9 cellular contexts compared by ENCODE assay signal in the genomic region with DNA sequence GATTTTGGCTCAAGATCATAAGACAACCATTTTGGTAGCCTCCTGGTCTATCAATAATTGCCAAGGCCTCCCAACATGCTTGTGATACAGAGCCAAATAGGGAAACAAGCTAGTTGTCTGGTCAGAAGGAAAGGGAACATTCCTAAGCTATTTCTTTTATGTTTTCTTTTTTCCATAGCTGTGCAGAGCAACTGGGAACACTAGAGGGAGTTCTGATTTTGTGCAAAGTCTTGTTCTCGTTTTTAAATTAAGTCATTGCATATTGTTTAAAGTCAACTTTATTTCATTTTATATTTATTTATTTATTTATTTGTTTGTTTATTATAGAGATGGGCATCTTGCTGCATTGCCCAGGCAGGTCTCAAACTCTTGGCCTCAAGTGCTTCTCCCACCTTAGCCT.
DNase-seq lines count a peak whose midpoint lies in the region; ATAC-seq, FAIRE-seq and TF ChIP-seq lines count a peak whose summit lies in the region.
"Had no signal": no experiment of that assay in that cellular context is flagged by ENCODE, and none has a peak within 500 bp of the region (broad histone marks: within the 10 kb centered on the region; RNA-seq: fewer than 3 reads in every experiment).

No MANE protein-coding gene starts in this region.

- SMC1A ChIA-PET in GM12878 (lab: Charles Lee; ENCODE audit: uncharacterized antibody, unreplicated experiment) = interaction anchor here (0.9 to 2.1 kb wide), 11 partner anchors 19 to 608 kb away, joined by 3 to 11 read pairs (median 4); no protein-coding TSS in a partner anchor

- POLR2A ChIA-PET in GM12878 (lab: Charles Lee) = no interaction called here

- H3K9ac ChIP-seq in HUES64 (ENCODE audit: low read depth, low read length) (no peak overlapping the region), GM12878 (ENCODE audit: control insufficient read depth, insufficient read depth, low read length) (no peak overlapping the region)

- in situ Hi-C loops in GM12878 (cut with MboI) = no loop called here

- BruUV-seq in GM12878 (replicated peaks; lab: Mats Ljungman, UMichigan) = no TSS peak

- H4K20me1 ChIP-seq in GM12878 (ENCODE audit: control insufficient read depth, insufficient read depth) = no peaks in the 10 kb centered on the region

- TF ChIP-seq CTCF in GM12878 (IDR thresholded peaks at IDR 0.05 in 2 of 3, conservative IDR thresholded peaks at IDR 0.05 in 1 of 3; ENCODE audit: control insufficient read depth in 2 of 3, extremely low read depth in 1 of 3, insufficient read depth in 1 of 3, low read depth in 3 of 3, low read length in 3 of 3) = peak in 2 of 3 experiments; percentile 29 to 37; a peak in 3 of 6 replicates

- FAIRE-seq in GM12878 (lab: Jason Lieb, UNC) = no peak
- FAIRE-seq: H54 had no signal

- H3K36me3 ChIP-seq in HUES64 (ENCODE audit: insufficient read depth, low read length) (no peaks in the 10 kb centered on the region), GM12878 (ENCODE audit: control insufficient read depth in 2 of 2, insufficient read depth in 2 of 2, low read length in 1 of 2) (no peaks in the 10 kb centered on the region)

- H3K4me1 ChIP-seq in HUES64 (ENCODE audit: insufficient read depth, low read length) = peaks cover 9% of the 10 kb centered on the region
- no peaks in the 10 kb centered on the region for H3K4me1 ChIP-seq in GM12878 (ENCODE audit: control insufficient read depth, insufficient read depth, low read length)

- ATAC-seq in GM12878 (no peak), left lobe of liver (peak; percentile 65), HG02870 (IDR thresholded peaks at IDR 0.05; ENCODE audit: unreplicated experiment) (no peak)

- no peak for TF ChIP-seq POLR2A in GM12878 (IDR thresholded peaks at IDR 0.05; ENCODE audit: low read depth, low read length)

- H3K79me2 ChIP-seq in GM12878 (ENCODE audit: control insufficient read depth, insufficient read depth, low read length) = no peaks in the 10 kb centered on the region

- H3K27me3 ChIP-seq in HUES64 (ENCODE audit: insufficient read depth, low read length) = no peaks in the 10 kb centered on the region
- H3K27me3 ChIP-seq in GM12878 (replicated peaks in 1 of 2; ENCODE audit: control insufficient read depth in 2 of 2, insufficient read depth in 2 of 2, low read length in 1 of 2) = no peaks in the 10 kb centered on the region

- no peak overlapping the region for H2AFZ ChIP-seq in GM12878 (ENCODE audit: control insufficient read depth, low read depth, low read length)

- H3K4me2 ChIP-seq in GM12878 (ENCODE audit: control insufficient read depth, insufficient read depth) = no peak overlapping the region

- H3K9me3 ChIP-seq in HUES64 (ENCODE audit: insufficient read depth, low read depth, low read length) = no peaks in the 10 kb centered on the region
- H3K9me3 ChIP-seq in GM12878 (replicated peaks; ENCODE audit: control insufficient read depth, insufficient read depth, low read length) = no peaks in the 10 kb centered on the region

- H3K4me3 ChIP-seq in HUES64 (ENCODE audit: low read length) (no peak overlapping the region), GM12878 (no peak overlapping the region)

- TF ChIP-seq EP300 in GM12878 (IDR thresholded peaks at IDR 0.05; ENCODE audit: borderline replicate concordance in 1 of 2, control insufficient read depth in 1 of 2, low read depth in 2 of 2, low read length in 2 of 2) = no peak

- DNase-seq in COLO829 (ENCODE audit: low spot score) (peak; percentile 3), GM12878 (ENCODE audit: low read depth, low spot score) (no peak), left lobe of liver (ENCODE audit: low spot score) (no peak), LoVo (ENCODE audit: low spot score) (no peak), HCEC 1CT (no peak)
- DNase-seq in activated effector memory CD4-positive, alpha-beta T cell treated with Interleukin-2 at 50 U/mL for 16 hours = no peak

- WGBS in HUES64 = no CpG with 5 or more reads among the region's 1 CpG
- 0% methylated on average over 1 of the region's 1 CpG for WGBS in GM12878 (ENCODE audit: insufficient coverage, insufficient replicate concordance, low lambda C conversion rate, missing lambda C conversion rate)

- RAD21 ChIA-PET in GM12878 (lab: Charles Lee; ENCODE audit: unreplicated experiment) = interaction anchor here (0.6 to 1.5 kb wide), 7 partner anchors 8 to 609 kb away, joined by 3 to 4 read pairs (median 3); no protein-coding TSS in a partner anchor

- H3K27ac ChIP-seq in HUES64 (ENCODE audit: low read depth, low read length) (peak overlapping the region; percentile 40; the same call in 1 of the 2 replicates), GM12878 (ENCODE audit: control insufficient read depth, insufficient read depth) (no peak overlapping the region)

- CTCF ChIA-PET in GM12878 (lab: Yijun Ruan, JAX) = interaction anchor here (0.6 to 2.3 kb wide), 23 partner anchors 8 to 690 kb away, joined by 3 to 12 read pairs (median 4); no protein-coding TSS in a partner anchor

- intact Hi-C loops in GM12878 (cut with micrococcal nuclease; ENCODE audit: unreplicated experiment) = loop anchor here (10.0 kb wide), 1 partner anchor 605 kb away; no protein-coding TSS in a partner anchor

- TF ChIP-seq RAD21 in GM12878 (IDR thresholded peaks at IDR 0.05; ENCODE audit: insufficient read depth, low read depth, low read length) = peak; percentile 58

TF ChIP-seq in GM12878, 131 proteins besides CTCF, POLR2A, EP300 and RAD21:
- TF ChIP-seq SP1 (IDR thresholded peaks at IDR 0.05; ENCODE audit: low read depth, low read length) = no peak
- TF ChIP-seq SMC3 (IDR thresholded peaks at IDR 0.05; ENCODE audit: borderline replicate concordance, low read length) = peak; percentile 22; the same call in 1 of the 2 replicates
